8 cellular contexts compared by ENCODE assay signal in genomic region chr20:31710423-31711250, GRCh38. TPM values are rescaled to one million over a fixed set of nuclear protein-coding genes. Genes with fewer than 3 reads are reported as not detected.
DNase-seq lines count a peak whose midpoint lies in the region; ATAC-seq, FAIRE-seq and TF ChIP-seq lines count a peak whose summit lies in the region.

No MANE protein-coding gene starts in this region.

- DNase-seq in HFFc6: no peak
- peak; percentile 69 to 71 for DNase-seq in PC-9
- DNase-seq in smooth muscle cell (lab: John Stamatoyannopoulos, UW; ENCODE audit: unreplicated experiment): no peak
- no peak for DNase-seq in HTR-8/SVneo (ENCODE audit: insufficient read length, low spot score)
- no peak for DNase-seq in NCI-H1930 (lab: John Stamatoyannopoulos, UW)
- DNase-seq in activated CD4-positive, alpha-beta T cell treated with anti-CD3 and anti-CD28 coated beads for 4 hours: no peak
- DNase-seq in NCI-H524 treated with DMSO at 0.1 percent for 48 hours (lab: John Stamatoyannopoulos, UW): no peak

- BruUV-seq in PC-9 (replicated peaks; lab: Mats Ljungman, UMichigan): no TSS peak

- intact Hi-C loops in PC-9 (cut with micrococcal nuclease; ENCODE audit: unreplicated experiment): no loop called here

- peaks cover 97% of the 10 kb centered on the region for H3K4me1 ChIP-seq in PC-9 (replicated peaks; ENCODE audit: insufficient read depth)
- H3K4me1 ChIP-seq in smooth muscle cell (ENCODE audit: low read depth): peaks cover 26% of the 10 kb centered on the region

- H3K4me3 Mint-ChIP-seq in HFFc6: peak overlapping the region; percentile 15; the same call in 1 of the 2 replicates

- CTCF ChIA-PET in PC-9 (lab: Charles Lee): interaction anchor here (0.6 to 3.2 kb wide), 2 partner anchors 9 to 13 kb away, joined by 3 to 13 read pairs; partner anchors contain the start of gene BCL2L1

- peak; percentile 84 for ATAC-seq in esophagus mucosa

- no peaks in the 10 kb centered on the region for H3K9me3 ChIP-seq in PC-9 (ENCODE audit: insufficient read depth, low read depth)
- H3K9me3 ChIP-seq in smooth muscle cell (replicated peaks; ENCODE audit: low read depth): no peaks in the 10 kb centered on the region

- H2AFZ ChIP-seq in PC-9 (no peak overlapping the region), smooth muscle cell (ENCODE audit: low read depth) (no peak overlapping the region)

- peak overlapping the region; percentile 99 for H3K27ac ChIP-seq in PC-9
- peak overlapping the region; percentile 82 for H3K27ac ChIP-seq in smooth muscle cell (ENCODE audit: low read depth)

- peak overlapping the region; percentile 30 for H3K9ac ChIP-seq in smooth muscle cell (ENCODE audit: low read depth)

- H3K9me3 Mint-ChIP-seq in HFFc6: no peaks in the 10 kb centered on the region

- no peaks in the 10 kb centered on the region for H3K9me2 ChIP-seq in PC-9 (ENCODE audit: insufficient read depth)

- H3K79me2 ChIP-seq in PC-9 (ENCODE audit: low read depth) (peaks cover 97% of the 10 kb centered on the region), smooth muscle cell (ENCODE audit: low read depth) (peaks cover 64% of the 10 kb centered on the region)

- POLR2A ChIA-PET in PC-9 (lab: Charles Lee; ENCODE audit: unreplicated experiment): no interaction called here

- FAIRE-seq in HTR-8/SVneo (lab: Jason Lieb, UNC): no peak

- H3K27me3 Mint-ChIP-seq in HFFc6 (ENCODE audit: insufficient read depth): peaks cover 4% of the 10 kb centered on the region

- H3K4me2 ChIP-seq in PC-9: peak overlapping the region; percentile 97
- H3K4me2 ChIP-seq in smooth muscle cell: no peak overlapping the region

- peaks cover 60% of the 10 kb centered on the region for H3K36me3 ChIP-seq in PC-9 (ENCODE audit: low read depth)
- no peaks in the 10 kb centered on the region for H3K36me3 ChIP-seq in smooth muscle cell (ENCODE audit: low read depth)

- H3K27ac Mint-ChIP-seq in HFFc6: peak overlapping the region; percentile 99

- 93% methylated on average over 5 of the region's 5 CpGs for WGBS in smooth muscle cell (ENCODE audit: low lambda C conversion rate)

- H4K20me1 ChIP-seq in PC-9 (ENCODE audit: insufficient read depth): no peaks in the 10 kb centered on the region
- H4K20me1 ChIP-seq in smooth muscle cell (ENCODE audit: low read depth): no peaks in the 10 kb centered on the region

- peak overlapping the region; percentile 42; the same call in 1 of the 2 replicates for H3K4me3 ChIP-seq in PC-9
- H3K4me3 ChIP-seq in smooth muscle cell: no peak overlapping the region

- H3F3A ChIP-seq in PC-9 (ENCODE audit: insufficient read depth, low read depth): peaks cover 94% of the 10 kb centered on the region
- peaks cover 13% of the 10 kb centered on the region for H3F3A ChIP-seq in smooth muscle cell (ENCODE audit: low read depth)

- H3K27me3 ChIP-seq in PC-9 (ENCODE audit: insufficient read depth, low read depth) (no peaks in the 10 kb centered on the region), smooth muscle cell (ENCODE audit: low read depth) (no peaks in the 10 kb centered on the region)

- peaks cover 67% of the 10 kb centered on the region for H3K36me3 Mint-ChIP-seq in HFFc6 (ENCODE audit: low read depth)

- TF ChIP-seq CTCF in HFFc6 (IDR thresholded peaks at IDR 0.05): no peak
- no peak for TF ChIP-seq CTCF in PC-9 (conservative IDR thresholded peaks at IDR 0.05)
- no peak for TF ChIP-seq CTCF in smooth muscle cell (IDR thresholded peaks at IDR 0.05; ENCODE audit: borderline replicate concordance, insufficient read depth, poor library complexity, severe bottlenecking)

- H3K4me1 Mint-ChIP-seq in HFFc6 (ENCODE audit: low read depth): peaks cover 76% of the 10 kb centered on the region

RNA-seq across cellular contexts. Expression of gene BCL2L1, which starts 12.0 kb away (rescaled TPM):
- total RNA-seq in HFFc6 (2021; fragmentation: NEBNext Ultra II Directional; extraction: Animal tissue kit (Norgen Biotek cat#: 25700)): 100 to 1,000 TPM; 111 to 122 (median 117) TPM
- 125 and 129 TPM in 2 replicates for total RNA-seq in PC-9 (2021)
- total RNA-seq in esophagus mucosa: 76.6 TPM
- total RNA-seq in smooth muscle cell: 35.5 and 47.0 TPM in 2 replicates
- polyA plus RNA-seq in smooth muscle cell: 24.8 and 41.1 TPM in 2 replicates

RNA-seq across cellular contexts. Expression of gene TPX2, which starts 28.5 kb away (rescaled TPM):
- total RNA-seq in HFFc6 (2021; fragmentation: NEBNext Ultra II Directional; extraction: Animal tissue kit (Norgen Biotek cat#: 25700)): 100 to 1,000 TPM in 4 of 6 experiments, 10 to 100 TPM in 2; 51.0 to 117 (median 107) TPM
- total RNA-seq in PC-9 (2021): 140 and 164 TPM in 2 replicates
- total RNA-seq in esophagus mucosa: 32.6 TPM
- 24.5 and 28.3 TPM in 2 replicates for total RNA-seq in smooth muscle cell
- 18.7 and 21.7 TPM in 2 replicates for polyA plus RNA-seq in smooth muscle cell

Comparison
In these comparisons a context has a peak if more than half of its experiments do, and no peak if none do; other contexts are left out.
1. DNase-seq: peak in PC-9 (2 of 2); none in HFFc6 (single experiment), smooth muscle cell (single experiment), HTR-8/SVneo (single experiment), NCI-H1930 (0 of 2), activated CD4-positive, alpha-beta T cell treated with anti-CD3 and anti-CD28 coated beads for 4 hours (0 of 2) and NCI-H524 treated with DMSO at 0.1 percent for 48 hours (single experiment).